Comparison of ENCODE assay signal across 28 cellular contexts in the genomic region with DNA sequence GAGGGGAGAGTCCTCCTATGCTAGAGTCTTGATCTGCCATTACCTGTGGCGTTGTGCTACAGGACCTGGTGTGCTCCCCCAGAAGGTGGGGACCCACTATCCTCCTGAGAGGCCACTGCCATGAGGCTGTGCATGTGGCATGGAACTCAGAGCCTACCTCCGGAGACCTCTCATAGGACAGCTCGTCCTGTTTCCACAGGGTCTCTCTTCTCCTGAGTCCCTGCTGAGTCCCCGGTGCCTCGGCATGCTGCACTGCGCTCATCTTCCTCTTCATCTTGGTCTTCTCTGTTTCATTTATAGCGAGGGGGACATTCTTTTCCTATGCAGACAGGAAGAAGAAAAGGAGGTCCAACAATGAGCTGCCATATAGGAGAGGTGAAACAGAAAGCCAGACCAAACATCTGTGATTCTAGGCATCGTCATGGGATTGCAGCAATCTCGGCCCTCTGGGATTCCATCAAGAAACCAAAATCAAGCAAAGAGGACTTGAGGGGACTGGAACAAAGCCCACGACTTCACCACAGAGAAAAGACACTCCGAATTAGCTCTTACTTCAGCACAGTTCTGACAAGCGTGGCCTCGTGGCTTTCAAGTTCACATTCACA.
"Had no signal": no experiment of that assay in that cellular context is flagged by ENCODE, and none has a peak within 500 bp of the region (broad histone marks: within the 10 kb centered on the region; RNA-seq: fewer than 3 reads in every experiment).

No MANE protein-coding gene starts in this region.

- H3K4me1 Mint-ChIP-seq: activated CD4-positive, alpha-beta T cell treated with anti-CD3 and anti-CD28 coated beads for 36 hours; activated CD4-positive, alpha-beta T cell treated with anti-CD3 and anti-CD28 coated beads, Interleukin-2, amount 10 ng/mL, durations not matched to agents 24 days and 14 days; activated CD8-positive, alpha-beta memory T cell treated with anti-CD3 and anti-CD28 coated beads, Interleukin-2, amount 10 ng/mL, durations not matched to agents 7 days and 5 days; activated naive CD4-positive, alpha-beta T cell treated with anti-CD3 and anti-CD28 coated beads, Interleukin-2, amount 50 U/mL, for 24 hours; activated naive CD8-positive, alpha-beta T cell treated with anti-CD3 and anti-CD28 coated beads for 36 hours; activated naive CD8-positive, alpha-beta T cell treated with anti-CD3 and anti-CD28 coated beads, Interleukin-2, amount 50 U/mL, for 24 hours had no signal

- H3K27me3 Mint-ChIP-seq: activated CD4-positive, alpha-beta memory T cell treated with anti-CD3 and anti-CD28 coated beads for 36 hours; activated CD4-positive, alpha-beta T cell treated with anti-CD3 and anti-CD28 coated beads for 36 hours; activated naive CD8-positive, alpha-beta T cell treated with anti-CD3 and anti-CD28 coated beads for 36 hours; activated naive CD8-positive, alpha-beta T cell treated with anti-CD3 and anti-CD28 coated beads, Interleukin-2, amount 50 U/mL, for 24 hours had no signal

- H3K4me1 ChIP-seq: adrenal gland, body of pancreas, colonic mucosa, gastrocnemius medialis, heart right ventricle had no signal

- H3K36me3 Mint-ChIP-seq: activated CD4-positive, alpha-beta memory T cell treated with anti-CD3 and anti-CD28 coated beads for 36 hours; activated CD8-positive, alpha-beta memory T cell treated with anti-CD3 and anti-CD28 coated beads, Interleukin-2, amount 10 ng/mL, durations not matched to agents 7 days and 5 days; activated naive CD4-positive, alpha-beta T cell treated with anti-CD3 and anti-CD28 coated beads, Interleukin-2, amount 50 U/mL, for 24 hours; activated naive CD8-positive, alpha-beta T cell treated with anti-CD3 and anti-CD28 coated beads for 36 hours had no signal

- ATAC-seq: activated CD4-positive, alpha-beta T cell treated with anti-CD3 and anti-CD28 coated beads for 36 hours; activated CD8-positive, alpha-beta memory T cell treated with anti-CD3 and anti-CD28 coated beads, Interleukin-2, amount 10 ng/mL, durations not matched to agents 7 days and 5 days; activated CD8-positive, alpha-beta T cell treated with anti-CD3 and anti-CD28 coated beads, Interleukin-2, amount 10 ng/mL, durations not matched to agents 7 days and 5 days; activated naive CD8-positive, alpha-beta T cell treated with anti-CD3 and anti-CD28 coated beads, Interleukin-2, amount 50 U/mL, for 24 hours; activated T-cell treated with anti-CD3 and anti-CD28 coated beads, Interleukin-2, amount 50 U/mL, for 72 hours; body of pancreas; esophagus mucosa; foreskin keratinocyte; gastrocnemius medialis; heart right ventricle had no signal

- H3K27ac ChIP-seq: adrenal gland, body of pancreas, colonic mucosa, foreskin keratinocyte, gastrocnemius medialis, heart right ventricle had no signal

- H3K4me3 Mint-ChIP-seq: activated CD4-positive, alpha-beta memory T cell treated with anti-CD3 and anti-CD28 coated beads for 36 hours; activated CD4-positive, alpha-beta T cell treated with anti-CD3 and anti-CD28 coated beads for 36 hours; activated CD4-positive, alpha-beta T cell treated with anti-CD3 and anti-CD28 coated beads, Interleukin-2, amount 10 ng/mL, durations not matched to agents 24 days and 14 days; activated CD8-positive, alpha-beta memory T cell treated with anti-CD3 and anti-CD28 coated beads, Interleukin-2, amount 10 ng/mL, durations not matched to agents 7 days and 5 days; activated CD8-positive, alpha-beta T cell treated with anti-CD3 and anti-CD28 coated beads, Interleukin-2, amount 10 ng/mL, durations not matched to agents 7 days and 5 days; activated naive CD4-positive, alpha-beta T cell treated with anti-CD3 and anti-CD28 coated beads for 36 hours; activated naive CD4-positive, alpha-beta T cell treated with anti-CD3 and anti-CD28 coated beads, Interleukin-2, amount 50 U/mL, for 24 hours; activated naive CD8-positive, alpha-beta T cell treated with anti-CD3 and anti-CD28 coated beads for 36 hours; activated naive CD8-positive, alpha-beta T cell treated with anti-CD3 and anti-CD28 coated beads, Interleukin-2, amount 50 U/mL, for 24 hours; activated T-cell treated with anti-CD3 and anti-CD28 coated beads, Interleukin-2, amount 50 U/mL, for 72 hours had no signal

- H3K9me3 Mint-ChIP-seq: activated CD4-positive, alpha-beta memory T cell treated with anti-CD3 and anti-CD28 coated beads for 36 hours; activated CD4-positive, alpha-beta T cell treated with anti-CD3 and anti-CD28 coated beads, Interleukin-2, amount 10 ng/mL, durations not matched to agents 24 days and 14 days; activated naive CD4-positive, alpha-beta T cell treated with anti-CD3 and anti-CD28 coated beads for 36 hours; activated naive CD4-positive, alpha-beta T cell treated with anti-CD3 and anti-CD28 coated beads, Interleukin-2, amount 50 U/mL, for 24 hours; activated naive CD8-positive, alpha-beta T cell treated with anti-CD3 and anti-CD28 coated beads for 36 hours; activated naive CD8-positive, alpha-beta T cell treated with anti-CD3 and anti-CD28 coated beads, Interleukin-2, amount 50 U/mL, for 24 hours; activated T-cell treated with anti-CD3 and anti-CD28 coated beads, Interleukin-2, amount 50 U/mL, for 72 hours had no signal

- H3K36me3 ChIP-seq: adrenal gland, colonic mucosa, gastrocnemius medialis, heart right ventricle had no signal

- H3K9me3 ChIP-seq: adrenal gland, body of pancreas, colonic mucosa, gastrocnemius medialis, heart right ventricle had no signal

- H3K27me3 ChIP-seq: adrenal gland, body of pancreas, colonic mucosa, foreskin keratinocyte, gastrocnemius medialis had no signal

- DNase-seq: activated CD4-positive, alpha-beta memory T cell treated with anti-CD3 and anti-CD28 coated beads for 36 hours; activated CD4-positive, alpha-beta T cell treated with anti-CD3 and anti-CD28 coated beads for 36 hours; activated CD4-positive, alpha-beta T cell treated with anti-CD3 and anti-CD28 coated beads, Interleukin-2, amount 10 ng/mL, durations not matched to agents 24 days and 14 days; activated CD4-positive, CD25-positive, alpha-beta regulatory T cell; activated CD4-positive, CD25-positive, alpha-beta regulatory T cell treated with anti-CD3 and anti-CD28 coated beads, Interleukin-2, amount 50 U/mL, for 72 hours; activated CD8-positive, alpha-beta memory T cell treated with anti-CD3 and anti-CD28 coated beads, Interleukin-2, amount 10 ng/mL, durations not matched to agents 7 days and 5 days; activated CD8-positive, alpha-beta memory T cell treated with anti-CD3 and anti-CD28 coated beads, Interleukin-2, amount 50 U/mL, for 4 hours; activated CD8-positive, alpha-beta T cell treated with anti-CD3 and anti-CD28 coated beads, Interleukin-2, amount 10 ng/mL, durations not matched to agents 7 days and 5 days; activated naive CD4-positive, alpha-beta T cell treated with anti-CD3 and anti-CD28 coated beads for 36 hours; activated naive CD8-positive, alpha-beta T cell treated with anti-CD3 and anti-CD28 coated beads for 36 hours; activated naive CD8-positive, alpha-beta T cell treated with anti-CD3 and anti-CD28 coated beads, Interleukin-2, amount 50 U/mL, for 24 hours; activated T-cell treated with anti-CD3 and anti-CD28 coated beads, Interleukin-2, amount 50 U/mL, for 1 hour; activated T-cell treated with anti-CD3 and anti-CD28 coated beads, Interleukin-2, amount 50 U/mL, for 72 hours; adrenal gland; amygdala; aorta; body of pancreas; central memory CD4-positive, alpha-beta T cell; cerebellar nuclear complex; colonic mucosa; effector CD8-positive, alpha-beta T cell; foreskin keratinocyte; gastrocnemius medialis; glutamatergic neuron; heart right ventricle; T-helper 2 cell had no signal

- H3K4me3 ChIP-seq: adrenal gland, body of pancreas, colonic mucosa, gastrocnemius medialis, heart right ventricle had no signal
